Comparison of ENCODE assay signal across 8 cellular contexts in genomic region chr18:59359576-59359952, GRCh38. TPM values are rescaled to one million over a fixed set of nuclear protein-coding genes. Genes with fewer than 3 reads are reported as not detected.
A peak's percentile ranks its signal among the peaks of the same experiment; 100 is the strongest.
DNase-seq lines count a peak whose midpoint lies in the region; ATAC-seq and TF ChIP-seq lines count a peak whose summit lies in the region.

No MANE protein-coding gene starts in this region.

- H3K27me3 ChIP-seq in fibroblast of lung (ENCODE audit: control insufficient read depth, insufficient read depth, low read length) (no peaks in the 10 kb centered on the region), trophoblast cell (ENCODE audit: insufficient read depth, low read length) (no peaks in the 10 kb centered on the region)

- no peak overlapping the region for H2BK12ac ChIP-seq in trophoblast cell (ENCODE audit: low read length)

- H2BK120ac ChIP-seq in trophoblast cell (ENCODE audit: insufficient read depth, low read length, poor library complexity) = no peak overlapping the region

- H4K91ac ChIP-seq in trophoblast cell (ENCODE audit: low read depth, low read length) = no peak overlapping the region

- no peaks in the 10 kb centered on the region for H3K9me2 ChIP-seq in OCI-LY7 (ENCODE audit: insufficient read depth, low read length)

- POLR2A ChIA-PET in OCI-LY7 (lab: Charles Lee) = no interaction called here

- ATAC-seq in GM18511 (IDR thresholded peaks at IDR 0.05; ENCODE audit: unreplicated experiment) (peak; percentile 24), HG02588 (IDR thresholded peaks at IDR 0.05; ENCODE audit: unreplicated experiment) (peak; percentile 15)

- H3K23ac ChIP-seq in trophoblast cell (ENCODE audit: low read length) = no peak overlapping the region

- H4K20me1 ChIP-seq in OCI-LY7 (ENCODE audit: insufficient read depth, low read length) (peaks cover 13% of the 10 kb centered on the region; the same call in 1 of the 2 replicates), fibroblast of lung (ENCODE audit: control insufficient read depth, extremely low read depth, insufficient read depth, low read length) (peaks cover 3% of the 10 kb centered on the region)

- peaks cover 11% of the 10 kb centered on the region for H3K4me1 ChIP-seq in OCI-LY7 (ENCODE audit: insufficient read depth, low read length, poor library complexity, severe bottlenecking)
- peaks cover 5% of the 10 kb centered on the region for H3K4me1 ChIP-seq in fibroblast of lung (ENCODE audit: control insufficient read depth, extremely low read depth, insufficient read depth, low read length)
- H3K4me1 ChIP-seq in trophoblast cell (ENCODE audit: control insufficient read depth in 1 of 2, insufficient read depth in 2 of 2, low read length in 2 of 2) = peaks cover 0 to 1% of the 10 kb centered on the region in 2 experiments

- no peak overlapping the region for H3K4ac ChIP-seq in trophoblast cell (ENCODE audit: low read depth, low read length)

- peak overlapping the region; percentile 48 for H4K8ac ChIP-seq in trophoblast cell (ENCODE audit: low read depth, low read length)

- no peak overlapping the region for H3K18ac ChIP-seq in trophoblast cell (ENCODE audit: low read length)

- H3K9me3 ChIP-seq in OCI-LY7 (ENCODE audit: low read length) = no peaks in the 10 kb centered on the region
- H3K9me3 ChIP-seq in fibroblast of lung (ENCODE audit: control insufficient read depth, insufficient read depth, low read depth, low read length) = no peaks in the 10 kb centered on the region
- H3K9me3 ChIP-seq in trophoblast cell (ENCODE audit: insufficient read depth, low read depth, low read length) = no peaks in the 10 kb centered on the region

- H3K36me3 ChIP-seq in OCI-LY7 (ENCODE audit: insufficient read depth, low read length) (peaks cover 10% of the 10 kb centered on the region), fibroblast of lung (ENCODE audit: control insufficient read depth, insufficient read depth, low read length) (peaks cover 7% of the 10 kb centered on the region), trophoblast cell (ENCODE audit: control insufficient read depth in 1 of 2, insufficient read depth in 2 of 2, low read length in 2 of 2) (peaks cover 0 to 5% of the 10 kb centered on the region in 2 experiments)

- H2BK5ac ChIP-seq in trophoblast cell (ENCODE audit: low read depth, low read length, poor library complexity) = no peak overlapping the region

- no peak overlapping the region for H3K14ac ChIP-seq in trophoblast cell (ENCODE audit: low read length)

- CTCF ChIA-PET in OCI-LY7 (lab: Charles Lee; ENCODE audit: unreplicated experiment) = no interaction called here

- H2AFZ ChIP-seq in OCI-LY7 (ENCODE audit: low read length) = peak overlapping the region; percentile 89
- H2AFZ ChIP-seq in fibroblast of lung (ENCODE audit: low read length) = peak overlapping the region; percentile 41
- H2AFZ ChIP-seq in trophoblast cell (ENCODE audit: insufficient read depth, low read length, poor library complexity) = peak overlapping the region; percentile 75

- H3K27ac ChIP-seq in OCI-LY7 (ENCODE audit: low read depth, low read length, poor library complexity, severe bottlenecking) (no peak overlapping the region), fibroblast of lung (ENCODE audit: insufficient read depth, low read length) (no peak overlapping the region), trophoblast cell (ENCODE audit: low read depth, low read length) (no peak overlapping the region)

- H3K79me2 ChIP-seq in OCI-LY7 (ENCODE audit: insufficient read depth, low read depth, low read length) (peaks cover 33% of the 10 kb centered on the region; the same call in 1 of the 2 replicates), fibroblast of lung (ENCODE audit: control insufficient read depth, insufficient read depth, low read length) (peaks cover 37% of the 10 kb centered on the region), trophoblast cell (ENCODE audit: control insufficient read depth, insufficient read depth, low read length, poor library complexity) (peaks cover 5% of the 10 kb centered on the region)

- H3K4me3 ChIP-seq in OCI-LY7 (ENCODE audit: low read depth, low read length, poor library complexity, severe bottlenecking) = peak overlapping the region; percentile 97
- H3K4me3 ChIP-seq in fibroblast of lung (replicated peaks in 1 of 4; ENCODE audit: control extremely low read depth in 1 of 4, insufficient read depth in 1 of 4, low read depth in 3 of 4, low read length in 4 of 4) = peak overlapping the region; percentile 74 to 98 (median 93)
- peak overlapping the region; percentile 30 for H3K4me3 ChIP-seq in trophoblast cell (ENCODE audit: low read depth, low read length)

- no peak overlapping the region for H4K12ac ChIP-seq in trophoblast cell (ENCODE audit: low read depth, low read length)

- intact Hi-C loops in OCI-LY7 (cut with micrococcal nuclease; ENCODE audit: unreplicated experiment) = loop anchor here (10.0 kb wide), 1 partner anchor 215 kb away; no protein-coding TSS in a partner anchor

- BruUV-seq in OCI-LY7 (replicated peaks; lab: Mats Ljungman, UMichigan) = no TSS peak

- TF ChIP-seq CTCF in OCI-LY7 (conservative IDR thresholded peaks at IDR 0.05; ENCODE audit: low read length) (no peak), fibroblast of lung (conservative IDR thresholded peaks at IDR 0.05 in 1 of 2, IDR thresholded peaks at IDR 0.05 in 1 of 2; ENCODE audit: low read depth in 1 of 2, low read length in 2 of 2) (no peak)

- H3K9ac ChIP-seq in fibroblast of lung (ENCODE audit: insufficient read depth, low read length) (no peak overlapping the region), trophoblast cell (ENCODE audit: low read length) (peak overlapping the region; percentile 27)

- no peak overlapping the region for H2AK5ac ChIP-seq in trophoblast cell (ENCODE audit: low read length)

- H3K79me1 ChIP-seq in trophoblast cell (ENCODE audit: low read length) = peaks cover 5% of the 10 kb centered on the region

- DNase-seq in OCI-LY7 (ENCODE audit: low spot score) = no peak
- DNase-seq in fibroblast of lung (ENCODE audit: low read depth in 2 of 2) = peak in 1 of 2 donors; percentile 28
- DNase-seq in trophoblast cell = no peak
- no peak for DNase-seq in NCI-H1417 (lab: John Stamatoyannopoulos, UW)
- DNase-seq in stimulated activated CD4-positive, alpha-beta T cell treated with anti-CD3 and anti-CD28 coated beads, Interleukin-2, amount 100 ng/mL, for 24 hours = no peak
- DNase-seq in NCI-H2171 (lab: John Stamatoyannopoulos, UW) = no peak

- H3K4me2 ChIP-seq in OCI-LY7 (ENCODE audit: low read length) = peak overlapping the region; percentile 90
- H3K4me2 ChIP-seq in fibroblast of lung (ENCODE audit: extremely low read depth, insufficient read depth, low read length) = peak overlapping the region; percentile 81
- H3K4me2 ChIP-seq in trophoblast cell (ENCODE audit: low read length) = peak overlapping the region; percentile 69

- WGBS in trophoblast cell (ENCODE audit: extremely low coverage, insufficient coverage, insufficient read length) = no CpG with 5 or more reads among the region's 4 CpGs

RNA-seq across cellular contexts. Expression of gene LMAN1, which starts 0.5 kb away (rescaled TPM):
- total RNA-seq in OCI-LY7 (2014; rRNA removed; shearing (Covaris generic)) = 28.4 and 33.0 TPM in 2 replicates
- 46.4 and 48.2 TPM in 2 replicates for total RNA-seq in OCI-LY7 (2022)
- 132 and 170 TPM in 2 replicates for total RNA-seq in fibroblast of lung
- polyA plus RNA-seq in fibroblast of lung = 77.7 and 130 TPM in 2 replicates
- 61.4 and 103 TPM in 2 replicates for polyA plus RNA-seq in fibroblast of lung (2012)
- 7.2 and 13.2 TPM in 2 replicates for polyA minus RNA-seq in fibroblast of lung (ENCODE audit: low replicate concordance)
- polyA plus RNA-seq in trophoblast cell (2013) = 125 and 137 TPM in 2 replicates

RNA-seq across cellular contexts. Expression of gene CPLX4, which starts 41.1 kb away (rescaled TPM):
- not detected in 2 replicates for total RNA-seq in OCI-LY7 (2014; rRNA removed; shearing (Covaris generic))
- total RNA-seq in OCI-LY7 (2022) (not detected in 2 replicates), fibroblast of lung (not detected in 2 replicates)
- not detected in 2 replicates for polyA plus RNA-seq in fibroblast of lung
- not detected in 2 replicates for polyA plus RNA-seq in fibroblast of lung (2012)
- not detected in 2 replicates for polyA minus RNA-seq in fibroblast of lung (ENCODE audit: low replicate concordance)
- 0.19 and 0.25 TPM in 2 replicates for polyA plus RNA-seq in trophoblast cell (2013)

Comparison
In these comparisons a context has a peak if more than half of its experiments do, and no peak if none do; other contexts are left out.
1. H3K4me3 ChIP-seq: peak in every context shown above with its lines; median percentile 97 in OCI-LY7; 93 in fibroblast of lung; 30 in trophoblast cell.